ENCODE assay signal across 31 cellular contexts in genomic region chr18:72704202-72704601, GRCh38.
"Had no signal": no experiment of that assay in that cellular context is flagged by ENCODE, and none has a peak within 500 bp of the region (broad histone marks: within the 10 kb centered on the region; RNA-seq: fewer than 3 reads in every experiment).

No MANE protein-coding gene starts in this region.

- H3K4me1 Mint-ChIP-seq: naive thymus-derived CD4-positive, alpha-beta T cell; natural killer cell; neural progenitor cell; stimulated activated effector memory CD8-positive, alpha-beta T cell treated with anti-CD3 and anti-CD28 coated beads, Interleukin-12 subunit alpha, Interleukin-12 subunit beta, amount 100 ng/mL, for 72 hours; stimulated activated naive CD8-positive, alpha-beta T cell treated with anti-CD3 and anti-CD28 coated beads, Interleukin-15, amount 100 ng/mL, for 72 hours had no signal

- H3K9me3 Mint-ChIP-seq: nephron; neural progenitor cell; stimulated activated naive CD8-positive, alpha-beta T cell treated with anti-CD3 and anti-CD28 coated beads, Interleukin-15, amount 100 ng/mL, for 72 hours; type B pancreatic cell had no signal

- H3K27me3 ChIP-seq: neural progenitor cell, ovary, right lobe of liver, sigmoid colon, spleen, suprapubic skin, testis, tibial artery, transverse colon, upper lobe of right lung, vagina had no signal

- H3K4me2 ChIP-seq: neural progenitor cell, smooth muscle cell had no signal

- H3K9ac ChIP-seq: neural progenitor cell, parathyroid adenoma had no signal

- H3K9me3 ChIP-seq: ovary, psoas muscle, right lobe of liver, sigmoid colon, spleen, suprapubic skin, testis, tibial artery, transverse colon, upper lobe of right lung, vagina had no signal

- DNase-seq: naive thymus-derived CD4-positive, alpha-beta T cell; natural killer cell; occipital lobe; ovary; posterior cingulate gyrus; psoas muscle; right cardiac atrium; right lobe of liver; sigmoid colon; spleen; stimulated activated CD4-positive, alpha-beta T cell treated with anti-CD3 and anti-CD28 coated beads, Interleukin-12 subunit alpha, Interleukin-12 subunit beta, amount 100 ng/mL, for 4 hours; stimulated activated CD4-positive, alpha-beta T cell treated with anti-CD3 and anti-CD28 coated beads, Interleukin-1b, Interleukin-23, amount 100 ng/mL, for 48 hours; stimulated activated CD4-positive, alpha-beta T cell treated with anti-CD3 and anti-CD28 coated beads, Interleukin-4, amount 100 ng/mL, for 1 hour; stimulated activated CD4-positive, alpha-beta T cell treated with anti-CD3 and anti-CD28 coated beads, Interleukin-4, amount 100 ng/mL, for 4 hours; stimulated activated naive CD4-positive, alpha-beta T cell; stimulated activated naive CD8-positive, alpha-beta T cell treated with anti-CD3 and anti-CD28 coated beads, Interleukin-15, amount 100 ng/mL, for 72 hours; stimulated activated naive CD8-positive, alpha-beta T cell treated with anti-CD3 and anti-CD28 coated beads, Interleukin-15, Interleukin-2, amounts not matched to agents 100 U/mL and 50 U/mL, for 24 hours; substantia nigra; testis; tibial artery; transverse colon; upper lobe of right lung had no signal

- H3K4me1 ChIP-seq: parathyroid adenoma, psoas muscle, right lobe of liver, sigmoid colon, spleen, suprapubic skin, testis, tibial artery, transverse colon, upper lobe of right lung, vagina had no signal

- ATAC-seq: naive thymus-derived CD4-positive, alpha-beta T cell; natural killer cell; psoas muscle; right cardiac atrium; stimulated activated effector memory CD8-positive, alpha-beta T cell treated with anti-CD3 and anti-CD28 coated beads, Interleukin-12 subunit alpha, Interleukin-12 subunit beta, amount 100 ng/mL, for 72 hours; stimulated activated naive CD8-positive, alpha-beta T cell treated with anti-CD3 and anti-CD28 coated beads, Interleukin-15, amount 100 ng/mL, for 72 hours; stimulated activated naive CD8-positive, alpha-beta T cell treated with anti-CD3 and anti-CD28 coated beads, Interleukin-15, Interleukin-2, amounts not matched to agents 100 U/mL and 50 U/mL, for 24 hours; upper lobe of right lung had no signal

- H3K4me3 Mint-ChIP-seq: naive thymus-derived CD4-positive, alpha-beta T cell; natural killer cell; nephron; neural progenitor cell; stimulated activated effector memory CD8-positive, alpha-beta T cell treated with anti-CD3 and anti-CD28 coated beads, Interleukin-12 subunit alpha, Interleukin-12 subunit beta, amount 100 ng/mL, for 72 hours; stimulated activated naive CD8-positive, alpha-beta T cell treated with anti-CD3 and anti-CD28 coated beads, Interleukin-15, amount 100 ng/mL, for 72 hours; type B pancreatic cell had no signal

- H3K27me3 Mint-ChIP-seq: naive thymus-derived CD4-positive, alpha-beta T cell; progenitor cell of endocrine pancreas; stimulated activated naive CD8-positive, alpha-beta T cell treated with anti-CD3 and anti-CD28 coated beads, Interleukin-15, amount 100 ng/mL, for 72 hours had no signal

- H3K27ac ChIP-seq: neural progenitor cell, ovary, parathyroid adenoma, psoas muscle, right lobe of liver, sigmoid colon, spleen, suprapubic skin, testis, tibial artery, transverse colon, upper lobe of right lung, vagina had no signal

- H3K36me3 Mint-ChIP-seq: naive thymus-derived CD4-positive, alpha-beta T cell; natural killer cell; neural progenitor cell; stimulated activated effector memory CD8-positive, alpha-beta T cell treated with anti-CD3 and anti-CD28 coated beads, Interleukin-12 subunit alpha, Interleukin-12 subunit beta, amount 100 ng/mL, for 72 hours; type B pancreatic cell had no signal

- H3K4me3 ChIP-seq: neural progenitor cell, ovary, psoas muscle, right lobe of liver, sigmoid colon, smooth muscle cell, spleen, suprapubic skin, testis, tibial artery, transverse colon, upper lobe of right lung, vagina had no signal

- H3K27ac Mint-ChIP-seq: naive thymus-derived CD4-positive, alpha-beta T cell; natural killer cell; nephron; neural progenitor cell; progenitor cell of endocrine pancreas; stimulated activated effector memory CD8-positive, alpha-beta T cell treated with anti-CD3 and anti-CD28 coated beads, Interleukin-12 subunit alpha, Interleukin-12 subunit beta, amount 100 ng/mL, for 72 hours; stimulated activated naive CD8-positive, alpha-beta T cell treated with anti-CD3 and anti-CD28 coated beads, Interleukin-15, amount 100 ng/mL, for 72 hours; type B pancreatic cell had no signal

- H2AFZ ChIP-seq: neural progenitor cell, parathyroid adenoma had no signal

- H3K36me3 ChIP-seq: neural progenitor cell, ovary, right lobe of liver, sigmoid colon, spleen, suprapubic skin, tibial artery, transverse colon, upper lobe of right lung, vagina had no signal

- H3K79me2 ChIP-seq: parathyroid adenoma had no signal
